In genomic region chr1:30471307-30471706, GRCh38 we compare ENCODE assay signal across 1 cellular context.
TF ChIP-seq lines count a peak whose summit lies in the region.

No MANE protein-coding gene starts in this region.

TF ChIP-seq in WTC11, 78 proteins besides CTCF, POLR2A, EP300 and RAD21 (continued from another document):
- TF ChIP-seq USF1 (CRISPR knock-in tag; IDR thresholded peaks at IDR 0.05) (peak; percentile 43), ESRRA (CRISPR knock-in tag; IDR thresholded peaks at IDR 0.05; ENCODE audit: borderline replicate concordance) (no peak), IRF2 (CRISPR knock-in tag; IDR thresholded peaks at IDR 0.05; ENCODE audit: borderline replicate concordance, low read depth) (no peak), AFF4 (CRISPR knock-in tag; IDR thresholded peaks at IDR 0.05; ENCODE audit: borderline replicate concordance) (no peak), GTF2I (CRISPR knock-in tag; conservative IDR thresholded peaks at IDR 0.05) (no peak)
